Comparison of ENCODE assay signal across 8 cellular contexts in genomic region chr9:6354072-6354686, GRCh38.
A peak's percentile ranks its signal among the peaks of the same experiment; 100 is the strongest.
DNase-seq lines count a peak whose midpoint lies in the region; ATAC-seq, FAIRE-seq and TF ChIP-seq lines count a peak whose summit lies in the region.

No MANE protein-coding gene starts in this region.

- H3K27me3 ChIP-seq in OCI-LY1 (ENCODE audit: insufficient read depth, low read length), result peaks cover 3% of the 10 kb centered on the region; the same call in 1 of the 2 replicates

- no peaks in the 10 kb centered on the region for H3K9me2 ChIP-seq in OCI-LY1 (ENCODE audit: low read depth, low read length)

- no peaks in the 10 kb centered on the region for H3K79me2 ChIP-seq in OCI-LY1 (ENCODE audit: insufficient read depth, low read length)

- FAIRE-seq in HTR-8/SVneo (lab: Jason Lieb, UNC), result no peak

- in situ Hi-C loops in astrocyte of the spinal cord (cut with HindIII; ENCODE audit: low sequenced_read_pairs), result loop anchor here (25.0 kb wide), 1 partner anchor 233 kb away; no protein-coding TSS in a partner anchor

- H3K9me3 ChIP-seq in OCI-LY1 (ENCODE audit: low read length), result no peaks in the 10 kb centered on the region

- DNase-seq in SIG-M5 treated with dmso at 0.1 percent for 504 hours (lab: John Stamatoyannopoulos, UW; ENCODE audit: unreplicated experiment), result peak; percentile 77
- no peak for DNase-seq in SIG-M5 (lab: John Stamatoyannopoulos, UW)
- peak; percentile 70 for DNase-seq in HTR-8/SVneo (ENCODE audit: insufficient read length, low spot score)
- peak; percentile 78 for DNase-seq in astrocyte of the spinal cord (ENCODE audit: low read depth, low spot score)
- DNase-seq in iPS DF 4.7 (ENCODE audit: extremely low read depth, low spot score), result peak; percentile 16
- DNase-seq in stimulated activated CD4-positive, alpha-beta T cell treated with anti-CD3 and anti-CD28 coated beads, Interleukin-4, amount 100 ng/mL, for 24 hours, result peak; percentile 36

- H2AFZ ChIP-seq in OCI-LY1 (ENCODE audit: low read length), result no peak overlapping the region

- no peak overlapping the region for H3K4me2 ChIP-seq in OCI-LY1 (ENCODE audit: low read length)

- H4K20me1 ChIP-seq in OCI-LY1 (ENCODE audit: insufficient read depth, low read length), result no peaks in the 10 kb centered on the region

- no peak overlapping the region for H3K27ac ChIP-seq in OCI-LY1 (ENCODE audit: low read depth, low read length, poor library complexity, severe bottlenecking)

- H3F3A ChIP-seq in OCI-LY1 (ENCODE audit: insufficient read depth, low read length), result no peaks in the 10 kb centered on the region

- peak; percentile 77 for TF ChIP-seq CTCF in OCI-LY1 (IDR thresholded peaks at IDR 0.05; ENCODE audit: low read length)
- TF ChIP-seq CTCF in astrocyte of the spinal cord (IDR thresholded peaks at IDR 0.05; ENCODE audit: low read depth, low read length), result peak; percentile 75

- H3K36me3 ChIP-seq in OCI-LY1 (ENCODE audit: insufficient read depth, low read length), result no peaks in the 10 kb centered on the region

- H3K9ac ChIP-seq in OCI-LY1 (ENCODE audit: low read length), result no peak overlapping the region

- H3K4me1 ChIP-seq in OCI-LY1 (ENCODE audit: insufficient read depth, low read length, severe bottlenecking), result no peaks in the 10 kb centered on the region

- ATAC-seq in GM21423 (IDR thresholded peaks at IDR 0.05; ENCODE audit: unreplicated experiment), result peak; percentile 72

- H3K4me3 ChIP-seq in OCI-LY1 (ENCODE audit: low read depth, low read length, poor library complexity, severe bottlenecking), result no peak overlapping the region
- H3K4me3 ChIP-seq in astrocyte of the spinal cord (ENCODE audit: low read depth, low read length), result no peak overlapping the region
